In the genomic region with DNA sequence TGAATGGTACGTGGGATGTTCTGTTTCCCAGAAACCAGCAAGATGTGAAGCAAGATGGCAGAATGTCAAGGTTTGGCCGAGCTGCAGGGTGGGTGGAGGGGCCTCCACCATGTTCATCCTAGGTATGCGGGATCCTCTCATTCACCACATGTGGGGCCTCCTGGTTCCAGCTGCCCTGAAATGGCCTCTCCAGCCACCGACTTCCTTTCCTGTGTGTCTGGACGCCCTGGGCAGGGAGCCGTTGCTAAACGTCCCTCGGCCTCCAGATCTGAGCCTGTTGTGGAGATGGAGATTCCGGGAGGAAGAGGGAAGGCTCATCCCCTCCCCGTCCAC, we compare ENCODE assay signal across 22 cellular contexts.
"Had no signal": no experiment of that assay in that cellular context is flagged by ENCODE, and none has a peak within 500 bp of the region (broad histone marks: within the 10 kb centered on the region; RNA-seq: fewer than 3 reads in every experiment).

No MANE protein-coding gene starts in this region.

- H3K4me2 ChIP-seq: neural progenitor cell had no signal

- H3K9me3 ChIP-seq: thyroid gland had no signal

- H3K27me3 ChIP-seq: neural progenitor cell, thyroid gland had no signal

- ATAC-seq: activated T-helper 17 cell treated with anti-CD3 and anti-CD28 coated beads, Interleukin-2, amount 50 U/mL, for 72 hours; naive thymus-derived CD8-positive, alpha-beta T cell; stimulated activated naive CD8-positive, alpha-beta T cell treated with anti-CD3 and anti-CD28 coated beads, Interleukin-15, Interleukin-2, amounts not matched to agents 100 U/mL and 50 U/mL, for 24 hours; T-cell had no signal

- H3K27me3 Mint-ChIP-seq: activated naive CD8-positive, alpha-beta T cell treated with anti-CD3 and anti-CD28 coated beads, Interleukin-2, amount 10 ng/mL, durations not matched to agents 7 days and 5 days; activated T-cell treated with anti-CD3 and anti-CD28 coated beads, Interleukin-2, amount 50 U/mL, for 24 hours; activated T-helper 17 cell treated with anti-CD3 and anti-CD28 coated beads, Interleukin-2, amount 50 U/mL, for 72 hours; naive thymus-derived CD8-positive, alpha-beta T cell; T-cell had no signal

- H3K4me3 ChIP-seq: lung, neural progenitor cell, thyroid gland had no signal

- H3K36me3 Mint-ChIP-seq: activated naive CD8-positive, alpha-beta T cell treated with anti-CD3 and anti-CD28 coated beads, Interleukin-2, amount 10 ng/mL, durations not matched to agents 7 days and 5 days; neural progenitor cell had no signal

- H3K27ac Mint-ChIP-seq: activated naive CD8-positive, alpha-beta T cell treated with anti-CD3 and anti-CD28 coated beads, Interleukin-2, amount 10 ng/mL, durations not matched to agents 7 days and 5 days; activated T-cell treated with anti-CD3 and anti-CD28 coated beads, Interleukin-2, amount 50 U/mL, for 24 hours; activated T-helper 17 cell treated with anti-CD3 and anti-CD28 coated beads, Interleukin-2, amount 50 U/mL, for 72 hours; naive thymus-derived CD8-positive, alpha-beta T cell; neural progenitor cell; T-cell; T-helper 2 cell treated with Interferon-gamma antibody and Interleukin-4, amounts not matched to agents 5 μg/mL and 100 μg/mL, for 36 hours had no signal

- DNase-seq: activated CD4-positive, alpha-beta T cell treated with anti-CD3 and anti-CD28 coated beads for 1 hour; activated CD4-positive, alpha-beta T cell treated with anti-CD3 and anti-CD28 coated beads, Interleukin-2, amount 50 U/mL, for 1 hour; activated naive CD4-positive, alpha-beta T cell treated with Interleukin-2 at 50 U/mL for 16 hours; activated naive CD8-positive, alpha-beta T cell treated with anti-CD3 and anti-CD28 coated beads, Interleukin-2, amount 10 ng/mL, durations not matched to agents 7 days and 5 days; activated T-cell treated with anti-CD3 and anti-CD28 coated beads, Interleukin-2, amount 50 U/mL, for 24 hours; amniotic stem cell; cerebellar nuclear complex; cortex of kidney; erythroblast; foreskin fibroblast; naive thymus-derived CD8-positive, alpha-beta T cell; stimulated activated CD4-positive, alpha-beta T cell treated with anti-CD3 and anti-CD28 coated beads, Interleukin-12 subunit alpha, Interleukin-12 subunit beta, amount 100 ng/mL, for 4 hours; stimulated activated CD4-positive, alpha-beta T cell treated with anti-CD3 and anti-CD28 coated beads, Interleukin-4, amount 100 ng/mL, for 4 hours; stimulated activated naive CD8-positive, alpha-beta T cell treated with anti-CD3 and anti-CD28 coated beads, Interleukin-15, Interleukin-2, amounts not matched to agents 100 U/mL and 50 U/mL, for 24 hours; substantia nigra; WERI-Rb-1 had no signal

- H2AFZ ChIP-seq: neural progenitor cell had no signal

- H3K36me3 ChIP-seq: neural progenitor cell, thyroid gland, WERI-Rb-1 had no signal

- H3K9ac ChIP-seq: neural progenitor cell had no signal

- H3K4me3 Mint-ChIP-seq: activated naive CD8-positive, alpha-beta T cell treated with anti-CD3 and anti-CD28 coated beads, Interleukin-2, amount 10 ng/mL, durations not matched to agents 7 days and 5 days; activated T-cell treated with anti-CD3 and anti-CD28 coated beads, Interleukin-2, amount 50 U/mL, for 24 hours; activated T-helper 17 cell treated with anti-CD3 and anti-CD28 coated beads, Interleukin-2, amount 50 U/mL, for 72 hours; naive thymus-derived CD8-positive, alpha-beta T cell; neural progenitor cell; T-cell; T-helper 2 cell treated with Interferon-gamma antibody and Interleukin-4, amounts not matched to agents 5 μg/mL and 100 μg/mL, for 36 hours had no signal

- H3K4me1 Mint-ChIP-seq: activated naive CD8-positive, alpha-beta T cell treated with anti-CD3 and anti-CD28 coated beads, Interleukin-2, amount 10 ng/mL, durations not matched to agents 7 days and 5 days; activated T-helper 17 cell treated with anti-CD3 and anti-CD28 coated beads, Interleukin-2, amount 50 U/mL, for 72 hours had no signal

- H3K4me1 ChIP-seq: neural progenitor cell had no signal

- H3K27ac ChIP-seq: neural progenitor cell, thyroid gland, WERI-Rb-1 had no signal
